In genomic region chr17:73255671-73256181, GRCh38 we compare ENCODE assay signal across 1 cellular context.
A peak's percentile ranks its signal among the peaks of the same experiment; 100 is the strongest.
TF ChIP-seq lines count a peak whose summit lies in the region.

No MANE protein-coding gene starts in this region.

TF ChIP-seq in HepG2, 621 proteins besides CTCF, POLR2A, EP300 and RAD21 (continued from another document and continues in another):
- 0 out of 2 replicates have a peak, but pooled peaks have one; percentile 32 for TF ChIP-seq ZNF44 (CRISPR knock-in tag; IDR thresholded peaks at IDR 0.05)
- no peak for TF ChIP-seq E2F1 (CRISPR knock-in tag; IDR thresholded peaks at IDR 0.05)
- TF ChIP-seq MLX (CRISPR knock-in tag; IDR thresholded peaks at IDR 0.05), result no peak
- no peak for TF ChIP-seq ATF4 (CRISPR knock-in tag; IDR thresholded peaks at IDR 0.05)
- no peak for TF ChIP-seq ARNTL (CRISPR knock-in tag; IDR thresholded peaks at IDR 0.05)
- TF ChIP-seq ZNF614 (CRISPR knock-in tag; IDR thresholded peaks at IDR 0.05; ENCODE audit: borderline replicate concordance), result peak; percentile 43; the same call in 1 of the 2 replicates
- no peak for TF ChIP-seq MED8 (CRISPR knock-in tag; IDR thresholded peaks at IDR 0.05; ENCODE audit: insufficient replicate concordance)
- TF ChIP-seq FUBP1 (CRISPR knock-in tag; IDR thresholded peaks at IDR 0.05; ENCODE audit: borderline replicate concordance), result no peak
- TF ChIP-seq CAMTA2 (CRISPR knock-in tag; IDR thresholded peaks at IDR 0.05; ENCODE audit: borderline replicate concordance), result no peak
- TF ChIP-seq KLF12 (CRISPR knock-in tag; IDR thresholded peaks at IDR 0.05; ENCODE audit: borderline replicate concordance), result no peak
- no peak for TF ChIP-seq ZNF329 (CRISPR knock-in tag; IDR thresholded peaks at IDR 0.05; ENCODE audit: low read depth)
- TF ChIP-seq MYC (CRISPR knock-in tag; IDR thresholded peaks at IDR 0.05; ENCODE audit: borderline replicate concordance), result no peak; the same call in 1 of the 2 replicates
- no peak for TF ChIP-seq REL (CRISPR knock-in tag; conservative IDR thresholded peaks at IDR 0.05)
- peak; percentile 63; the same call in 1 of the 2 replicates for TF ChIP-seq HNF1B (CRISPR knock-in tag; IDR thresholded peaks at IDR 0.05)
- peak; percentile 70; the same call in 1 of the 2 replicates for TF ChIP-seq ZNF580 (CRISPR knock-in tag; IDR thresholded peaks at IDR 0.05; ENCODE audit: borderline replicate concordance, low read depth)
- no peak for TF ChIP-seq FOSL1 (CRISPR knock-in tag; IDR thresholded peaks at IDR 0.05; ENCODE audit: borderline replicate concordance)
- TF ChIP-seq ATRX (CRISPR knock-in tag; IDR thresholded peaks at IDR 0.05; ENCODE audit: borderline replicate concordance), result no peak
- TF ChIP-seq MAFF (IDR thresholded peaks at IDR 0.05; ENCODE audit: low read depth, low read length), result no peak
- TF ChIP-seq ZNF484 (CRISPR knock-in tag; IDR thresholded peaks at IDR 0.05; ENCODE audit: borderline replicate concordance, low read depth), result no peak
- TF ChIP-seq RARA (CRISPR knock-in tag; IDR thresholded peaks at IDR 0.05), result peak; percentile 27; the same call in 1 of the 2 replicates
- 0 out of 2 replicates have a peak, but pooled peaks have one; percentile 24 for TF ChIP-seq ZNF792 (CRISPR knock-in tag; IDR thresholded peaks at IDR 0.05)
- TF ChIP-seq ZNF607 (CRISPR knock-in tag; IDR thresholded peaks at IDR 0.05; ENCODE audit: borderline replicate concordance), result no peak
- no peak for TF ChIP-seq THAP11 (CRISPR knock-in tag; IDR thresholded peaks at IDR 0.05)
- TF ChIP-seq RXRB (CRISPR knock-in tag; IDR thresholded peaks at IDR 0.05; ENCODE audit: borderline replicate concordance), result 0 out of 2 replicates have a peak, but pooled peaks have one; percentile 48
- TF ChIP-seq HMGXB4 (CRISPR knock-in tag; IDR thresholded peaks at IDR 0.05; ENCODE audit: borderline replicate concordance in 1 of 2, low read depth in 1 of 2), result peak; percentile 57 to 89; a peak in 3 of 4 replicates
- TF ChIP-seq IKZF1 (IDR thresholded peaks at IDR 0.05), result no peak
- TF ChIP-seq ZNF326 (CRISPR knock-in tag; IDR thresholded peaks at IDR 0.05; ENCODE audit: borderline replicate concordance), result no peak
- TF ChIP-seq ADNP (CRISPR knock-in tag; IDR thresholded peaks at IDR 0.05), result no peak
- TF ChIP-seq JUN (CRISPR knock-in tag; IDR thresholded peaks at IDR 0.05), result no peak
- TF ChIP-seq ATF3 (CRISPR knock-in tag; IDR thresholded peaks at IDR 0.05), result no peak
- TF ChIP-seq ZNF235 (CRISPR knock-in tag; IDR thresholded peaks at IDR 0.05; ENCODE audit: borderline replicate concordance), result no peak
- TF ChIP-seq ELF3 (CRISPR knock-in tag; IDR thresholded peaks at IDR 0.05), result peak; percentile 45; the same call in 1 of the 2 replicates
- no peak for TF ChIP-seq ZBTB14 (CRISPR knock-in tag; IDR thresholded peaks at IDR 0.05)
- TF ChIP-seq ZNF709 (CRISPR knock-in tag; IDR thresholded peaks at IDR 0.05), result no peak
- no peak for TF ChIP-seq ZNF800 (CRISPR knock-in tag; IDR thresholded peaks at IDR 0.05)
- no peak for TF ChIP-seq ZZZ3 (CRISPR knock-in tag; IDR thresholded peaks at IDR 0.05; ENCODE audit: borderline replicate concordance)
- TF ChIP-seq ZBTB34 (CRISPR knock-in tag; IDR thresholded peaks at IDR 0.05), result no peak
- TF ChIP-seq KLF16 (CRISPR knock-in tag; IDR thresholded peaks at IDR 0.05), result peak in 1 of 2 experiments; percentile 84; a peak in 1 of 4 replicates
- TF ChIP-seq MYNN (CRISPR knock-in tag; IDR thresholded peaks at IDR 0.05; ENCODE audit: low read depth), result 0 out of 2 replicates have a peak, but pooled peaks have one; percentile 40
- TF ChIP-seq ZNF431 (CRISPR knock-in tag; IDR thresholded peaks at IDR 0.05; ENCODE audit: borderline replicate concordance, low read depth), result peak; percentile 58; the same call in 1 of the 2 replicates
- no peak for TF ChIP-seq ZNF891 (CRISPR knock-in tag; IDR thresholded peaks at IDR 0.05)
- no peak for TF ChIP-seq ZNF784 (CRISPR knock-in tag; IDR thresholded peaks at IDR 0.05; ENCODE audit: borderline replicate concordance)
- no peak for TF ChIP-seq MXD1 (CRISPR knock-in tag; IDR thresholded peaks at IDR 0.05)
- TF ChIP-seq ZSCAN22 (CRISPR knock-in tag; IDR thresholded peaks at IDR 0.05), result no peak
- TF ChIP-seq ZBTB25 (CRISPR knock-in tag; IDR thresholded peaks at IDR 0.05), result peak; percentile 70
- no peak for TF ChIP-seq CHD4 (IDR thresholded peaks at IDR 0.05; ENCODE audit: borderline replicate concordance, low read length)
